Comparison of ENCODE assay signal across 15 cellular contexts in genomic region chr22:41341990-41342389, GRCh38. TPM values are rescaled to one million over a fixed set of nuclear protein-coding genes. Genes with fewer than 3 reads are reported as not detected.
DNase-seq lines count a peak whose midpoint lies in the region; ATAC-seq lines count a peak whose summit lies in the region.
"Had no signal": no experiment of that assay in that cellular context is flagged by ENCODE, and none has a peak within 500 bp of the region (broad histone marks: within the 10 kb centered on the region; RNA-seq: fewer than 3 reads in every experiment).

No MANE protein-coding gene starts in this region.

- H3K27ac Mint-ChIP-seq in activated naive CD4-positive, alpha-beta T cell treated with anti-CD3 and anti-CD28 coated beads for 36 hours, result no peak overlapping the region
- no peak overlapping the region for H3K27ac Mint-ChIP-seq in activated naive CD8-positive, alpha-beta T cell treated with anti-CD3 and anti-CD28 coated beads, Interleukin-2, amount 50 U/mL, for 24 hours
- H3K27ac Mint-ChIP-seq in stimulated activated naive B cell treated with anti-CD40 and anti-IgM and Interleukin-4, amounts not matched to agents 10 μg/mL and 1 μg/mL and 100 μg/mL, for 72 hours, result no peak overlapping the region

- DNase-seq in activated naive CD4-positive, alpha-beta T cell treated with anti-CD3 and anti-CD28 coated beads for 36 hours, result peak; percentile 37
- DNase-seq in activated naive CD4-positive, alpha-beta T cell treated with Interleukin-2 at 50 U/mL for 16 hours, result no peak
- DNase-seq in NAMALWA (ENCODE audit: low spot score), result peak; percentile 32
- peak; percentile 25 for DNase-seq in activated naive CD8-positive, alpha-beta T cell treated with anti-CD3 and anti-CD28 coated beads, Interleukin-2, amount 50 U/mL, for 24 hours
- DNase-seq in stimulated activated naive B cell treated with anti-CD40 and anti-IgM and Interleukin-4, amounts not matched to agents 10 μg/mL and 1 μg/mL and 100 μg/mL, for 72 hours, result no peak
- no peak for DNase-seq in NCI-H2196 (lab: John Stamatoyannopoulos, UW; ENCODE audit: unreplicated experiment)
- DNase-seq in sciatic nerve (ENCODE audit: low spot score), result no peak
- DNase-seq: amniotic stem cell; effector memory CD8-positive, alpha-beta T cell; hypothalamus; kidney glomerular epithelial cell; midbrain; NCI-H510A had no signal

- H3K9me3 Mint-ChIP-seq in activated naive CD4-positive, alpha-beta T cell treated with anti-CD3 and anti-CD28 coated beads for 36 hours, result no peaks in the 10 kb centered on the region
- H3K9me3 Mint-ChIP-seq in activated naive CD8-positive, alpha-beta T cell treated with anti-CD3 and anti-CD28 coated beads, Interleukin-2, amount 50 U/mL, for 24 hours, result no peaks in the 10 kb centered on the region
- no peaks in the 10 kb centered on the region for H3K9me3 Mint-ChIP-seq in stimulated activated naive B cell treated with anti-CD40 and anti-IgM and Interleukin-4, amounts not matched to agents 10 μg/mL and 1 μg/mL and 100 μg/mL, for 72 hours
- H3K9me3 Mint-ChIP-seq: central memory CD8-positive, alpha-beta T cell; effector memory CD8-positive, alpha-beta T cell had no signal

- peaks cover 12% of the 10 kb centered on the region for H3K36me3 Mint-ChIP-seq in activated naive CD4-positive, alpha-beta T cell treated with anti-CD3 and anti-CD28 coated beads for 36 hours (ENCODE audit: low read depth)
- peaks cover 17% of the 10 kb centered on the region for H3K36me3 Mint-ChIP-seq in activated naive CD8-positive, alpha-beta T cell treated with anti-CD3 and anti-CD28 coated beads, Interleukin-2, amount 50 U/mL, for 24 hours (ENCODE audit: low read depth)
- peaks cover 40 to 58% of the 10 kb centered on the region in 2 donors for H3K36me3 Mint-ChIP-seq in stimulated activated naive B cell treated with anti-CD40 and anti-IgM and Interleukin-4, amounts not matched to agents 10 μg/mL and 1 μg/mL and 100 μg/mL, for 72 hours

- CTCF ChIA-PET in activated naive CD4-positive, alpha-beta T cell treated with anti-CD3 and anti-CD28 coated beads for 36 hours (lab: Charles Lee), result no interaction called here

- H3K4me1 Mint-ChIP-seq in activated naive CD4-positive, alpha-beta T cell treated with anti-CD3 and anti-CD28 coated beads for 36 hours (ENCODE audit: low read depth), result peaks cover 1% of the 10 kb centered on the region
- peaks cover 5% of the 10 kb centered on the region for H3K4me1 Mint-ChIP-seq in activated naive CD8-positive, alpha-beta T cell treated with anti-CD3 and anti-CD28 coated beads, Interleukin-2, amount 50 U/mL, for 24 hours
- peaks cover 6 to 8% of the 10 kb centered on the region in 2 donors for H3K4me1 Mint-ChIP-seq in stimulated activated naive B cell treated with anti-CD40 and anti-IgM and Interleukin-4, amounts not matched to agents 10 μg/mL and 1 μg/mL and 100 μg/mL, for 72 hours
- H3K4me1 Mint-ChIP-seq: central memory CD8-positive, alpha-beta T cell had no signal

- intact Hi-C loops in activated naive CD4-positive, alpha-beta T cell treated with anti-CD3 and anti-CD28 coated beads for 36 hours (cut with micrococcal nuclease), result no loop called here
- intact Hi-C loops in sciatic nerve (cut with DNase I), result no loop called here

- ATAC-seq in activated naive CD8-positive, alpha-beta T cell treated with anti-CD3 and anti-CD28 coated beads, Interleukin-2, amount 50 U/mL, for 24 hours, result peak; percentile 87
- peak; percentile 74 to 79 for ATAC-seq in stimulated activated naive B cell treated with anti-CD40 and anti-IgM and Interleukin-4, amounts not matched to agents 10 μg/mL and 1 μg/mL and 100 μg/mL, for 72 hours (replicated peaks)
- no peak for ATAC-seq in sciatic nerve
- no peak for ATAC-seq in GM19351 (IDR thresholded peaks at IDR 0.05; ENCODE audit: unreplicated experiment)
- ATAC-seq: effector memory CD8-positive, alpha-beta T cell had no signal

- H3K27me3 Mint-ChIP-seq in activated naive CD4-positive, alpha-beta T cell treated with anti-CD3 and anti-CD28 coated beads for 36 hours (ENCODE audit: low read depth), result no peaks in the 10 kb centered on the region
- no peaks in the 10 kb centered on the region for H3K27me3 Mint-ChIP-seq in activated naive CD8-positive, alpha-beta T cell treated with anti-CD3 and anti-CD28 coated beads, Interleukin-2, amount 50 U/mL, for 24 hours
- H3K27me3 Mint-ChIP-seq in stimulated activated naive B cell treated with anti-CD40 and anti-IgM and Interleukin-4, amounts not matched to agents 10 μg/mL and 1 μg/mL and 100 μg/mL, for 72 hours, result no peaks in the 10 kb centered on the region
- H3K27me3 Mint-ChIP-seq: central memory CD8-positive, alpha-beta T cell; effector memory CD8-positive, alpha-beta T cell had no signal

- H3K4me3 Mint-ChIP-seq in activated naive CD4-positive, alpha-beta T cell treated with anti-CD3 and anti-CD28 coated beads for 36 hours, result no peak overlapping the region
- H3K4me3 Mint-ChIP-seq in activated naive CD8-positive, alpha-beta T cell treated with anti-CD3 and anti-CD28 coated beads, Interleukin-2, amount 50 U/mL, for 24 hours, result no peak overlapping the region
- H3K4me3 Mint-ChIP-seq in stimulated activated naive B cell treated with anti-CD40 and anti-IgM and Interleukin-4, amounts not matched to agents 10 μg/mL and 1 μg/mL and 100 μg/mL, for 72 hours, result no peak overlapping the region
- H3K4me3 Mint-ChIP-seq: central memory CD8-positive, alpha-beta T cell; effector memory CD8-positive, alpha-beta T cell had no signal

RNA-seq across cellular contexts. Expression of gene TEF, which starts 39.8 kb away (rescaled TPM):
- total RNA-seq in activated naive CD4-positive, alpha-beta T cell treated with anti-CD3 and anti-CD28 coated beads for 36 hours, result 1 to 10 TPM; 1.7 to 1.9 TPM
- 36.5 TPM for total RNA-seq in sciatic nerve

RNA-seq across cellular contexts. Expression of gene ZC3H7B, which starts 40.7 kb away (rescaled TPM):
- 10 to 100 TPM; 30.0 to 30.3 TPM for total RNA-seq in activated naive CD4-positive, alpha-beta T cell treated with anti-CD3 and anti-CD28 coated beads for 36 hours
- 72.6 TPM for total RNA-seq in sciatic nerve

RNA-seq across cellular contexts. Expression of gene RANGAP1, which starts 56.0 kb away (rescaled TPM):
- total RNA-seq in activated naive CD4-positive, alpha-beta T cell treated with anti-CD3 and anti-CD28 coated beads for 36 hours, result 100 to 1,000 TPM; 173 to 174 TPM
- total RNA-seq in sciatic nerve, result 45.5 TPM

Comparison
In these comparisons a context has a peak if more than half of its experiments do, and no peak if none do; other contexts are left out.
1. DNase-seq: peak in activated naive CD4-positive, alpha-beta T cell treated with anti-CD3 and anti-CD28 coated beads for 36 hours (single experiment), NAMALWA (single experiment) and activated naive CD8-positive, alpha-beta T cell treated with anti-CD3 and anti-CD28 coated beads, Interleukin-2, amount 50 U/mL, for 24 hours (single experiment); none in activated naive CD4-positive, alpha-beta T cell treated with Interleukin-2 at 50 U/mL for 16 hours (single experiment), stimulated activated naive B cell treated with anti-CD40 and anti-IgM and Interleukin-4, amounts not matched to agents 10 μg/mL and 1 μg/mL and 100 μg/mL, for 72 hours (single experiment), NCI-H2196 (single experiment) and sciatic nerve (single experiment).
2. ATAC-seq: peak in activated naive CD8-positive, alpha-beta T cell treated with anti-CD3 and anti-CD28 coated beads, Interleukin-2, amount 50 U/mL, for 24 hours (single experiment) and stimulated activated naive B cell treated with anti-CD40 and anti-IgM and Interleukin-4, amounts not matched to agents 10 μg/mL and 1 μg/mL and 100 μg/mL, for 72 hours (2 of 2); none in sciatic nerve (single experiment) and GM19351 (single experiment).
3. RNA of gene TEF, which starts 39.8 kb away (total RNA-seq): 36.5 TPM in sciatic nerve (single experiment); 1.7 to 1.9 TPM in activated naive CD4-positive, alpha-beta T cell treated with anti-CD3 and anti-CD28 coated beads for 36 hours; every median in the first group is over 10 times any median in the second.